1 cellular context compared by ENCODE assay signal in the genomic region with DNA sequence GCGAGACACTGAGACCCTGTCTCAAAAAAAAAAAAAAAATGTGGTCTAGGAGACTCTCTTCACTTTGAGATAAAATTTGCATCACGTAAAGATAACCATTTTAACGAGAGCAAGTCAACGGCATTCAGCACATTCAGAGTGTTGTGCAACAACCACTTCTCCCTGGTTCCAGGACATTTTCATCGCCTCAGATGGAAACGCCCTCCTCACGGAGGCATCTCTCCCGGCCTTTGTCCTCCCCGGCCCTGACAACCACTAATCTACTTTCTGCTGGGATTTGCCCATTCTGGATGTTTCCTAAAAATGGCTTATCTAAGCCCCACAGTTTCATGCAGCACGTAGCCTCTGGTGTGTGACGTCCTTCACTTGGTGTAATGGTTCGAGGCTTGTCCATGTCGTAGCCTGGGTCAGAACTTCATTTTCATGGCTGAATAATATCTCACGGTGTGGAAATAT.
TF ChIP-seq lines count a peak whose summit lies in the region.

No MANE protein-coding gene starts in this region.

TF ChIP-seq in K562, 482 proteins besides CTCF, POLR2A, EP300 and RAD21 (continued from another document and continues in another):
- TF ChIP-seq, protein P1, sequence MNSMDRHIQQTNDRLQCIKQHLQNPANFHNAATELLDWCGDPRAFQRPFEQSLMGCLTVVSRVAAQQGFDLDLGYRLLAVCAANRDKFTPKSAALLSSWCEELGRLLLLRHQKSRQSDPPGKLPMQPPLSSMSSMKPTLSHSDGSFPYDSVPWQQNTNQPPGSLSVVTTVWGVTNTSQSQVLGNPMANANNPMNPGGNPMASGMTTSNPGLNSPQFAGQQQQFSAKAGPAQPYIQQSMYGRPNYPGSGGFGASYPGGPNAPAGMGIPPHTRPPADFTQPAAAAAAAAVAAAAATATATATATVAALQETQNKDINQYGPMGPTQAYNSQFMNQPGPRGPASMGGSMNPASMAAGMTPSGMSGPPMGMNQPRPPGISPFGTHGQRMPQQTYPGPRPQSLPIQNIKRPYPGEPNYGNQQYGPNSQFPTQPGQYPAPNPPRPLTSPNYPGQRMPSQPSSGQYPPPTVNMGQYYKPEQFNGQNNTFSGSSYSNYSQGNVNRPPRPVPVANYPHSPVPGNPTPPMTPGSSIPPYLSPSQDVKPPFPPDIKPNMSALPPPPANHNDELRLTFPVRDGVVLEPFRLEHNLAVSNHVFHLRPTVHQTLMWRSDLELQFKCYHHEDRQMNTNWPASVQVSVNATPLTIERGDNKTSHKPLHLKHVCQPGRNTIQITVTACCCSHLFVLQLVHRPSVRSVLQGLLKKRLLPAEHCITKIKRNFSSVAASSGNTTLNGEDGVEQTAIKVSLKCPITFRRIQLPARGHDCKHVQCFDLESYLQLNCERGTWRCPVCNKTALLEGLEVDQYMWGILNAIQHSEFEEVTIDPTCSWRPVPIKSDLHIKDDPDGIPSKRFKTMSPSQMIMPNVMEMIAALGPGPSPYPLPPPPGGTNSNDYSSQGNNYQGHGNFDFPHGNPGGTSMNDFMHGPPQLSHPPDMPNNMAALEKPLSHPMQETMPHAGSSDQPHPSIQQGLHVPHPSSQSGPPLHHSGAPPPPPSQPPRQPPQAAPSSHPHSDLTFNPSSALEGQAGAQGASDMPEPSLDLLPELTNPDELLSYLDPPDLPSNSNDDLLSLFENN (IDR thresholded peaks at IDR 0.05; ENCODE audit: low read depth in 2 of 2, low read length in 2 of 2), result no peak
- TF ChIP-seq MAFF (IDR thresholded peaks at IDR 0.05; ENCODE audit: low read length) (no peak), PURB (CRISPR knock-in tag; IDR thresholded peaks at IDR 0.05; ENCODE audit: low read depth) (no peak), GABPB2 (CRISPR knock-in tag; conservative IDR thresholded peaks at IDR 0.05) (no peak), NR2F6 (CRISPR knock-in tag; IDR thresholded peaks at IDR 0.05) (no peak), KDM4B (IDR thresholded peaks at IDR 0.05; ENCODE audit: borderline replicate concordance in 2 of 2, low read depth in 1 of 2) (no peak), SLC30A9 (CRISPR knock-in tag; IDR thresholded peaks at IDR 0.05) (no peak), ZNF644 (tag; IDR thresholded peaks at IDR 0.05; ENCODE audit: low read depth) (no peak), HDAC2 (IDR thresholded peaks at IDR 0.05) (peak; percentile 95), L3MBTL2 (IDR thresholded peaks at IDR 0.05) (peak; percentile 48; the same call in 1 of the 2 replicates), NFXL1 (CRISPR knock-in tag; IDR thresholded peaks at IDR 0.05) (no peak), NFE2 (IDR thresholded peaks at IDR 0.05; ENCODE audit: low read depth) (no peak), ZNF212 (CRISPR knock-in tag; IDR thresholded peaks at IDR 0.05) (no peak), XRCC3 (IDR thresholded peaks at IDR 0.05) (no peak), PCBP2 (IDR thresholded peaks at IDR 0.05; ENCODE audit: low read depth, low read length, poor library complexity, severe bottlenecking) (no peak), POLR2H (tag; IDR thresholded peaks at IDR 0.05; ENCODE audit: low read depth) (no peak), PML (IDR thresholded peaks at IDR 0.05; ENCODE audit: low read length) (no peak), SMARCA5 (IDR thresholded peaks at IDR 0.05) (0 out of 2 replicates have a peak, but pooled peaks have one; percentile 68), U2AF2 (optimal IDR thresholded peaks at IDR 0.05; ENCODE audit: low read depth, low read length) (no peak), ZNF253 (CRISPR knock-in tag; conservative IDR thresholded peaks at IDR 0.05) (no peak), ZFPM2 (CRISPR knock-in tag; IDR thresholded peaks at IDR 0.05) (no peak), ZEB2 (IDR thresholded peaks at IDR 0.05) (0 out of 2 replicates have a peak, but pooled peaks have one; percentile 12), ZC3H4 (CRISPR knock-in tag; IDR thresholded peaks at IDR 0.05; ENCODE audit: borderline replicate concordance) (no peak), SMC3 (conservative IDR thresholded peaks at IDR 0.05; ENCODE audit: insufficient read depth, low read depth, low read length) (no peak), MED1 (CRISPR knock-in tag; IDR thresholded peaks at IDR 0.05; ENCODE audit: borderline replicate concordance) (no peak), RBM17 (IDR thresholded peaks at IDR 0.05; ENCODE audit: borderline replicate concordance, low read depth, low read length) (no peak), ILK (tag; IDR thresholded peaks at IDR 0.05; ENCODE audit: borderline replicate concordance, low read depth) (no peak), ESRRB (CRISPR knock-in tag; IDR thresholded peaks at IDR 0.05; ENCODE audit: borderline replicate concordance) (no peak), HMG20B (CRISPR knock-in tag; IDR thresholded peaks at IDR 0.05) (no peak), ZNF324 (CRISPR knock-in tag; IDR thresholded peaks at IDR 0.05) (no peak), TEAD1 (CRISPR knock-in tag; IDR thresholded peaks at IDR 0.05) (no peak), TAF15 (IDR thresholded peaks at IDR 0.05; ENCODE audit: low read depth, low read length) (no peak)
- TF ChIP-seq, protein P2, sequence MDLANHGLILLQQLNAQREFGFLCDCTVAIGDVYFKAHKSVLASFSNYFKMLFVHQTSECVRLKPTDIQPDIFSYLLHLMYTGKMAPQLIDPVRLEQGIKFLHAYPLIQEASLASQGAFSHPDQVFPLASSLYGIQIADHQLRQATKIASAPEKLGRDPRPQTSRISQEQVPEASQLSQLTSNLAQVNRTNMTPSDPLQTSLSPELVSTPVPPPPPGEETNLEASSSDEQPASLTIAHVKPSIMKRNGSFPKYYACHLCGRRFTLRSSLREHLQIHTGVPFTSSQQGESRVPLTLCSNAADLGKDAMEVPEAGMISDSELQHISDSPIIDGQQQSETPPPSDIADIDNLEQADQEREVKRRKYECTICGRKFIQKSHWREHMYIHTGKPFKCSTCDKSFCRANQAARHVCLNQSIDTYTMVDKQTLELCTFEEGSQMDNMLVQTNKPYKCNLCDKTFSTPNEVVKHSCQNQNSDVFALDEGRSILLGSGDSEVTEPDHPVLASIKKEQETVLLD (IDR thresholded peaks at IDR 0.05), result no peak; the same call in 1 of the 2 replicates
- TF ChIP-seq, protein P3, sequence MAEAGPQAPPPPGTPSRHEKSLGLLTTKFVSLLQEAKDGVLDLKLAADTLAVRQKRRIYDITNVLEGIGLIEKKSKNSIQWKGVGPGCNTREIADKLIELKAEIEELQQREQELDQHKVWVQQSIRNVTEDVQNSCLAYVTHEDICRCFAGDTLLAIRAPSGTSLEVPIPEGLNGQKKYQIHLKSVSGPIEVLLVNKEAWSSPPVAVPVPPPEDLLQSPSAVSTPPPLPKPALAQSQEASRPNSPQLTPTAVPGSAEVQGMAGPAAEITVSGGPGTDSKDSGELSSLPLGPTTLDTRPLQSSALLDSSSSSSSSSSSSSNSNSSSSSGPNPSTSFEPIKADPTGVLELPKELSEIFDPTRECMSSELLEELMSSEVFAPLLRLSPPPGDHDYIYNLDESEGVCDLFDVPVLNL (CRISPR knock-in tag; IDR thresholded peaks at IDR 0.05; ENCODE audit: low read depth), result no peak
- TF ChIP-seq, protein P4, sequence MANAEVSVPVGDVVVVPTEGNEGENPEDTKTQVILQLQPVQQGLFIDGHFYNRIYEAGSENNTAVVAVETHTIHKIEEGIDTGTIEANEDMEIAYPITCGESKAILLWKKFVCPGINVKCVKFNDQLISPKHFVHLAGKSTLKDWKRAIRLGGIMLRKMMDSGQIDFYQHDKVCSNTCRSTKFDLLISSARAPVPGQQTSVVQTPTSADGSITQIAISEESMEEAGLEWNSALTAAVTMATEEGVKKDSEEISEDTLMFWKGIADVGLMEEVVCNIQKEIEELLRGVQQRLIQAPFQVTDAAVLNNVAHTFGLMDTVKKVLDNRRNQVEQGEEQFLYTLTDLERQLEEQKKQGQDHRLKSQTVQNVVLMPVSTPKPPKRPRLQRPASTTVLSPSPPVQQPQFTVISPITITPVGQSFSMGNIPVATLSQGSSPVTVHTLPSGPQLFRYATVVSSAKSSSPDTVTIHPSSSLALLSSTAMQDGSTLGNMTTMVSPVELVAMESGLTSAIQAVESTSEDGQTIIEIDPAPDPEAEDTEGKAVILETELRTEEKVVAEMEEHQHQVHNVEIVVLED (CRISPR knock-in tag; IDR thresholded peaks at IDR 0.05), result no peak
- TF ChIP-seq, protein P5, sequence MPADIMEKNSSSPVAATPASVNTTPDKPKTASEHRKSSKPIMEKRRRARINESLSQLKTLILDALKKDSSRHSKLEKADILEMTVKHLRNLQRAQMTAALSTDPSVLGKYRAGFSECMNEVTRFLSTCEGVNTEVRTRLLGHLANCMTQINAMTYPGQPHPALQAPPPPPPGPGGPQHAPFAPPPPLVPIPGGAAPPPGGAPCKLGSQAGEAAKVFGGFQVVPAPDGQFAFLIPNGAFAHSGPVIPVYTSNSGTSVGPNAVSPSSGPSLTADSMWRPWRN (IDR thresholded peaks at IDR 0.05; ENCODE audit: low read depth), result no peak
- TF ChIP-seq, protein P6, sequence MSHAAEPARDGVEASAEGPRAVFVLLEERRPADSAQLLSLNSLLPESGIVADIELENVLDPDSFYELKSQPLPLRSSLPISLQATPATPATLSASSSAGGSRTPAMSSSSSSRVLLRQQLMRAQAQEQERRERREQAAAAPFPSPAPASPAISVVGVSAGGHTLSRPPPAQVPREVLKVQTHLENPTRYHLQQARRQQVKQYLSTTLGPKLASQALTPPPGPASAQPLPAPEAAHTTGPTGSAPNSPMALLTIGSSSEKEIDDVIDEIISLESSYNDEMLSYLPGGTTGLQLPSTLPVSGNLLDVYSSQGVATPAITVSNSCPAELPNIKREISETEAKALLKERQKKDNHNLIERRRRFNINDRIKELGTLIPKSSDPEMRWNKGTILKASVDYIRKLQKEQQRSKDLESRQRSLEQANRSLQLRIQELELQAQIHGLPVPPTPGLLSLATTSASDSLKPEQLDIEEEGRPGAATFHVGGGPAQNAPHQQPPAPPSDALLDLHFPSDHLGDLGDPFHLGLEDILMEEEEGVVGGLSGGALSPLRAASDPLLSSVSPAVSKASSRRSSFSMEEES (CRISPR knock-in tag; IDR thresholded peaks at IDR 0.05), result no peak
- TF ChIP-seq, protein P7, sequence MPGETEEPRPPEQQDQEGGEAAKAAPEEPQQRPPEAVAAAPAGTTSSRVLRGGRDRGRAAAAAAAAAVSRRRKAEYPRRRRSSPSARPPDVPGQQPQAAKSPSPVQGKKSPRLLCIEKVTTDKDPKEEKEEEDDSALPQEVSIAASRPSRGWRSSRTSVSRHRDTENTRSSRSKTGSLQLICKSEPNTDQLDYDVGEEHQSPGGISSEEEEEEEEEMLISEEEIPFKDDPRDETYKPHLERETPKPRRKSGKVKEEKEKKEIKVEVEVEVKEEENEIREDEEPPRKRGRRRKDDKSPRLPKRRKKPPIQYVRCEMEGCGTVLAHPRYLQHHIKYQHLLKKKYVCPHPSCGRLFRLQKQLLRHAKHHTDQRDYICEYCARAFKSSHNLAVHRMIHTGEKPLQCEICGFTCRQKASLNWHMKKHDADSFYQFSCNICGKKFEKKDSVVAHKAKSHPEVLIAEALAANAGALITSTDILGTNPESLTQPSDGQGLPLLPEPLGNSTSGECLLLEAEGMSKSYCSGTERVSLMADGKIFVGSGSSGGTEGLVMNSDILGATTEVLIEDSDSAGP (CRISPR knock-in tag; IDR thresholded peaks at IDR 0.05), result peak; percentile 45; the same call in 1 of the 2 replicates
- TF ChIP-seq, protein P8, sequence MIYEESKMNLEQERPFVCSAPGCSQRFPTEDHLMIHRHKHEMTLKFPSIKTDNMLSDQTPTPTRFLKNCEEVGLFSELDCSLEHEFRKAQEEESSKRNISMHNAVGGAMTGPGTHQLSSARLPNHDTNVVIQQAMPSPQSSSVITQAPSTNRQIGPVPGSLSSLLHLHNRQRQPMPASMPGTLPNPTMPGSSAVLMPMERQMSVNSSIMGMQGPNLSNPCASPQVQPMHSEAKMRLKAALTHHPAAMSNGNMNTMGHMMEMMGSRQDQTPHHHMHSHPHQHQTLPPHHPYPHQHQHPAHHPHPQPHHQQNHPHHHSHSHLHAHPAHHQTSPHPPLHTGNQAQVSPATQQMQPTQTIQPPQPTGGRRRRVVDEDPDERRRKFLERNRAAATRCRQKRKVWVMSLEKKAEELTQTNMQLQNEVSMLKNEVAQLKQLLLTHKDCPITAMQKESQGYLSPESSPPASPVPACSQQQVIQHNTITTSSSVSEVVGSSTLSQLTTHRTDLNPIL (CRISPR knock-in tag; IDR thresholded peaks at IDR 0.05), result no peak
- TF ChIP-seq, protein P9, sequence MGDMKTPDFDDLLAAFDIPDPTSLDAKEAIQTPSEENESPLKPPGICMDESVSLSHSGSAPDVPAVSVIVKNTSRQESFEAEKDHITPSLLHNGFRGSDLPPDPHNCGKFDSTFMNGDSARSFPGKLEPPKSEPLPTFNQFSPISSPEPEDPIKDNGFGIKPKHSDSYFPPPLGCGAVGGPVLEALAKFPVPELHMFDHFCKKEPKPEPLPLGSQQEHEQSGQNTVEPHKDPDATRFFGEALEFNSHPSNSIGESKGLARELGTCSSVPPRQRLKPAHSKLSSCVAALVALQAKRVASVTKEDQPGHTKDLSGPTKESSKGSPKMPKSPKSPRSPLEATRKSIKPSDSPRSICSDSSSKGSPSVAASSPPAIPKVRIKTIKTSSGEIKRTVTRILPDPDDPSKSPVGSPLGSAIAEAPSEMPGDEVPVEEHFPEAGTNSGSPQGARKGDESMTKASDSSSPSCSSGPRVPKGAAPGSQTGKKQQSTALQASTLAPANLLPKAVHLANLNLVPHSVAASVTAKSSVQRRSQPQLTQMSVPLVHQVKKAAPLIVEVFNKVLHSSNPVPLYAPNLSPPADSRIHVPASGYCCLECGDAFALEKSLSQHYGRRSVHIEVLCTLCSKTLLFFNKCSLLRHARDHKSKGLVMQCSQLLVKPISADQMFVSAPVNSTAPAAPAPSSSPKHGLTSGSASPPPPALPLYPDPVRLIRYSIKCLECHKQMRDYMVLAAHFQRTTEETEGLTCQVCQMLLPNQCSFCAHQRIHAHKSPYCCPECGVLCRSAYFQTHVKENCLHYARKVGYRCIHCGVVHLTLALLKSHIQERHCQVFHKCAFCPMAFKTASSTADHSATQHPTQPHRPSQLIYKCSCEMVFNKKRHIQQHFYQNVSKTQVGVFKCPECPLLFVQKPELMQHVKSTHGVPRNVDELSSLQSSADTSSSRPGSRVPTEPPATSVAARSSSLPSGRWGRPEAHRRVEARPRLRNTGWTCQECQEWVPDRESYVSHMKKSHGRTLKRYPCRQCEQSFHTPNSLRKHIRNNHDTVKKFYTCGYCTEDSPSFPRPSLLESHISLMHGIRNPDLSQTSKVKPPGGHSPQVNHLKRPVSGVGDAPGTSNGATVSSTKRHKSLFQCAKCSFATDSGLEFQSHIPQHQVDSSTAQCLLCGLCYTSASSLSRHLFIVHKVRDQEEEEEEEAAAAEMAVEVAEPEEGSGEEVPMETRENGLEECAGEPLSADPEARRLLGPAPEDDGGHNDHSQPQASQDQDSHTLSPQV (IDR thresholded peaks at IDR 0.05), result peak; percentile 79
- TF ChIP-seq, protein P10, sequence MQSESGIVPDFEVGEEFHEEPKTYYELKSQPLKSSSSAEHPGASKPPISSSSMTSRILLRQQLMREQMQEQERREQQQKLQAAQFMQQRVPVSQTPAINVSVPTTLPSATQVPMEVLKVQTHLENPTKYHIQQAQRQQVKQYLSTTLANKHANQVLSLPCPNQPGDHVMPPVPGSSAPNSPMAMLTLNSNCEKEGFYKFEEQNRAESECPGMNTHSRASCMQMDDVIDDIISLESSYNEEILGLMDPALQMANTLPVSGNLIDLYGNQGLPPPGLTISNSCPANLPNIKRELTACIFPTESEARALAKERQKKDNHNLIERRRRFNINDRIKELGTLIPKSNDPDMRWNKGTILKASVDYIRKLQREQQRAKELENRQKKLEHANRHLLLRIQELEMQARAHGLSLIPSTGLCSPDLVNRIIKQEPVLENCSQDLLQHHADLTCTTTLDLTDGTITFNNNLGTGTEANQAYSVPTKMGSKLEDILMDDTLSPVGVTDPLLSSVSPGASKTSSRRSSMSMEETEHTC (IDR thresholded peaks at IDR 0.05), result no peak
